ENCODE assay signal across 22 cellular contexts in the genomic region with DNA sequence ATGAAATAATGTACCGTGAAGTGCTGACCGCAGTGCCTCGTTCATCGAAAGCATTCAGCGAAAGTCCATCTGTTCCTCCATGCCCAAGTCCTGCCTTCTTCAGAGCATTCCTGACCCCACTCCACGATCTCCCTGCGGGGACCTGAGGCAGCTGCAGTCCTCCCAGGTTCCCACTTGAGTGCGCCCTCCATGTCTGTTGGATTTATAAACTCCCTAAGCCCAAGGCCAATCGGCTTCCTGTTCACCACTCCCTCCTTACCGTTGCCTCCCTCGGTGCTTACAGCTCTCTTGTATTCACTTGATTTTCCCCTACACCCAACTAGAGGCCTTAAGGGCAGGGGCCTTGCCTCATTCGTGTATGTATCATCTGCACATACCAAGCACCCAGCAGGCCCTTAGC. TPM values are rescaled to one million over a fixed set of nuclear protein-coding genes. Genes with fewer than 3 reads are reported as not detected.
A peak's percentile ranks its signal among the peaks of the same experiment; 100 is the strongest.
DNase-seq lines count a peak whose midpoint lies in the region; ATAC-seq and TF ChIP-seq lines count a peak whose summit lies in the region.
"Had no signal": no experiment of that assay in that cellular context is flagged by ENCODE, and none has a peak within 500 bp of the region (broad histone marks: within the 10 kb centered on the region; RNA-seq: fewer than 3 reads in every experiment).

No MANE protein-coding gene starts in this region.

- H3K4me1 Mint-ChIP-seq in T-helper 1 cell treated with Interleukin-12 subunit alpha and Interleukin-12 subunit beta and Interleukin-4 antibody, amounts not matched to agents 30 μg/mL and 1 μg/mL, for 36 hours (ENCODE audit: low read depth) = peaks cover 30% of the 10 kb centered on the region
- H3K4me1 Mint-ChIP-seq in activated T-helper 17 cell treated with anti-CD3 and anti-CD28 coated beads, Interleukin-2, amount 50 U/mL, for 72 hours = peaks cover 22% of the 10 kb centered on the region
- peaks cover 14% of the 10 kb centered on the region for H3K4me1 Mint-ChIP-seq in nephron progenitor cell

- H3K27ac Mint-ChIP-seq in T-helper 1 cell treated with Interleukin-12 subunit alpha and Interleukin-12 subunit beta and Interleukin-4 antibody, amounts not matched to agents 30 μg/mL and 1 μg/mL, for 36 hours = peak overlapping the region; percentile 15
- H3K27ac Mint-ChIP-seq in activated T-helper 17 cell treated with anti-CD3 and anti-CD28 coated beads, Interleukin-2, amount 50 U/mL, for 72 hours = peak overlapping the region; percentile 61
- peak overlapping the region; percentile 68 for H3K27ac Mint-ChIP-seq in nephron progenitor cell
- H3K27ac Mint-ChIP-seq: activated CD4-positive, alpha-beta memory T cell treated with anti-CD3 and anti-CD28 coated beads for 36 hours had no signal

- DNase-seq in T-helper 1 cell = no peak
- DNase-seq in D341Med (ENCODE audit: low spot score) = peak; percentile 28
- no peak for DNase-seq in nephron progenitor cell
- no peak for DNase-seq in activated CD4-positive, alpha-beta T cell treated with anti-CD3 and anti-CD28 coated beads for 48 hours
- DNase-seq in SKM-1 treated with dmso at 0.1 percent for 144 hours (lab: John Stamatoyannopoulos, UW; ENCODE audit: unreplicated experiment) = no peak
- DNase-seq: activated CD4-positive, alpha-beta memory T cell treated with anti-CD3 and anti-CD28 coated beads for 36 hours; kidney glomerular epithelial cell; NCI-H2081; NCI-H446; ovary; Peyer's patch; right cardiac atrium; SJCRH30; stimulated activated naive CD8-positive, alpha-beta T cell treated with anti-CD3 and anti-CD28 coated beads, Interleukin-15, amount 100 ng/mL, for 72 hours; transverse colon had no signal

- ATAC-seq in activated T-helper 17 cell treated with anti-CD3 and anti-CD28 coated beads, Interleukin-2, amount 50 U/mL, for 72 hours (replicated peaks) = no peak
- ATAC-seq in HG03521 (IDR thresholded peaks at IDR 0.05; ENCODE audit: unreplicated experiment) = no peak
- ATAC-seq: right cardiac atrium; stimulated activated naive CD8-positive, alpha-beta T cell treated with anti-CD3 and anti-CD28 coated beads, Interleukin-15, amount 100 ng/mL, for 72 hours had no signal

- H3K27me3 Mint-ChIP-seq in T-helper 1 cell treated with Interleukin-12 subunit alpha and Interleukin-12 subunit beta and Interleukin-4 antibody, amounts not matched to agents 30 μg/mL and 1 μg/mL, for 36 hours (ENCODE audit: low read depth) = no peaks in the 10 kb centered on the region
- H3K27me3 Mint-ChIP-seq in activated T-helper 17 cell treated with anti-CD3 and anti-CD28 coated beads, Interleukin-2, amount 50 U/mL, for 72 hours = no peaks in the 10 kb centered on the region
- H3K27me3 Mint-ChIP-seq in nephron progenitor cell (ENCODE audit: low read depth, poor library complexity) = peaks cover 24% of the 10 kb centered on the region
- H3K27me3 Mint-ChIP-seq: activated CD4-positive, alpha-beta memory T cell treated with anti-CD3 and anti-CD28 coated beads for 36 hours; stimulated activated naive CD8-positive, alpha-beta T cell treated with anti-CD3 and anti-CD28 coated beads, Interleukin-15, amount 100 ng/mL, for 72 hours had no signal

- no peak for TF ChIP-seq CTCF in nephron progenitor cell (IDR thresholded peaks at IDR 0.05)

- H3K4me3 Mint-ChIP-seq in T-helper 1 cell treated with Interleukin-12 subunit alpha and Interleukin-12 subunit beta and Interleukin-4 antibody, amounts not matched to agents 30 μg/mL and 1 μg/mL, for 36 hours = no peak overlapping the region
- peak overlapping the region; percentile 85 for H3K4me3 Mint-ChIP-seq in activated T-helper 17 cell treated with anti-CD3 and anti-CD28 coated beads, Interleukin-2, amount 50 U/mL, for 72 hours
- H3K4me3 Mint-ChIP-seq in nephron progenitor cell = peak overlapping the region; percentile 15
- H3K4me3 Mint-ChIP-seq: activated CD4-positive, alpha-beta memory T cell treated with anti-CD3 and anti-CD28 coated beads for 36 hours; stimulated activated naive CD8-positive, alpha-beta T cell treated with anti-CD3 and anti-CD28 coated beads, Interleukin-15, amount 100 ng/mL, for 72 hours had no signal

- H3K9me3 Mint-ChIP-seq in T-helper 1 cell treated with Interleukin-12 subunit alpha and Interleukin-12 subunit beta and Interleukin-4 antibody, amounts not matched to agents 30 μg/mL and 1 μg/mL, for 36 hours = no peaks in the 10 kb centered on the region
- no peaks in the 10 kb centered on the region for H3K9me3 Mint-ChIP-seq in activated T-helper 17 cell treated with anti-CD3 and anti-CD28 coated beads, Interleukin-2, amount 50 U/mL, for 72 hours
- H3K9me3 Mint-ChIP-seq in nephron progenitor cell = no peaks in the 10 kb centered on the region
- H3K9me3 Mint-ChIP-seq: activated CD4-positive, alpha-beta memory T cell treated with anti-CD3 and anti-CD28 coated beads for 36 hours; brain; stimulated activated naive CD8-positive, alpha-beta T cell treated with anti-CD3 and anti-CD28 coated beads, Interleukin-15, amount 100 ng/mL, for 72 hours had no signal

- peaks cover 11% of the 10 kb centered on the region for H3K36me3 Mint-ChIP-seq in T-helper 1 cell treated with Interleukin-12 subunit alpha and Interleukin-12 subunit beta and Interleukin-4 antibody, amounts not matched to agents 30 μg/mL and 1 μg/mL, for 36 hours (ENCODE audit: low read depth)
- H3K36me3 Mint-ChIP-seq in activated T-helper 17 cell treated with anti-CD3 and anti-CD28 coated beads, Interleukin-2, amount 50 U/mL, for 72 hours (ENCODE audit: low read depth) = peaks cover 31% of the 10 kb centered on the region
- peaks cover 16% of the 10 kb centered on the region for H3K36me3 Mint-ChIP-seq in nephron progenitor cell (ENCODE audit: low read depth)

RNA-seq across cellular contexts. Expression of a gene that starts 2.8 kb away (rescaled TPM):
- 10 to 100 TPM; 23.9 to 36.6 TPM for total RNA-seq in activated T-helper 17 cell treated with anti-CD3 and anti-CD28 coated beads, Interleukin-2, amount 50 U/mL, for 72 hours

RNA-seq across cellular contexts. Expression of a gene that starts 4.6 kb away (rescaled TPM):
- total RNA-seq in activated T-helper 17 cell treated with anti-CD3 and anti-CD28 coated beads, Interleukin-2, amount 50 U/mL, for 72 hours = not detected
- total RNA-seq: A172; activated CD4-positive, alpha-beta memory T cell treated with anti-CD3 and anti-CD28 coated beads for 36 hours; lung microvascular endothelial cell; ovary; Peyer's patch; right cardiac atrium; SJCRH30; T-helper 2 cell treated with Interferon-gamma antibody and Interleukin-4, amounts not matched to agents 100 ng/mL and 5 ng/mL, for 36 hours; transverse colon had no signal

RNA-seq across cellular contexts. Expression of a gene that starts 25.3 kb away (rescaled TPM):
- total RNA-seq in activated T-helper 17 cell treated with anti-CD3 and anti-CD28 coated beads, Interleukin-2, amount 50 U/mL, for 72 hours = 10 to 100 TPM; 15.8 to 38.9 TPM

RNA-seq across cellular contexts. Expression of a gene that starts 30.8 kb away (rescaled TPM):
- not detected for total RNA-seq in activated T-helper 17 cell treated with anti-CD3 and anti-CD28 coated beads, Interleukin-2, amount 50 U/mL, for 72 hours
- total RNA-seq: A172, lung microvascular endothelial cell, Peyer's patch had no signal

RNA-seq across cellular contexts. Expression of a gene that starts 53.3 kb away (rescaled TPM):
- 10 to 100 TPM; 32.9 to 51.1 TPM for total RNA-seq in activated T-helper 17 cell treated with anti-CD3 and anti-CD28 coated beads, Interleukin-2, amount 50 U/mL, for 72 hours

Comparison
In these comparisons a context has a peak if more than half of its experiments do, and no peak if none do; other contexts are left out.
1. H3K27ac Mint-ChIP-seq: peak in every context shown above with its lines; median percentile 68 in nephron progenitor cell; 61 in activated T-helper 17 cell treated with anti-CD3 and anti-CD28 coated beads, Interleukin-2, amount 50 U/mL, for 72 hours; 15 in T-helper 1 cell treated with Interleukin-12 subunit alpha and Interleukin-12 subunit beta and Interleukin-4 antibody, amounts not matched to agents 30 μg/mL and 1 μg/mL, for 36 hours.